In genomic region chr2:79040967-79041582, GRCh38 we compare ENCODE assay signal across 8 cellular contexts. TPM values are rescaled to one million over a fixed set of nuclear protein-coding genes. Genes with fewer than 3 reads are reported as not detected.
A peak's percentile ranks its signal among the peaks of the same experiment; 100 is the strongest.
DNase-seq lines count a peak whose midpoint lies in the region; ATAC-seq and TF ChIP-seq lines count a peak whose summit lies in the region.

No MANE protein-coding gene starts in this region.

- ATAC-seq in GM21786 (IDR thresholded peaks at IDR 0.05; ENCODE audit: unreplicated experiment) (no peak), HG03196 (IDR thresholded peaks at IDR 0.05; ENCODE audit: unreplicated experiment) (no peak)

- BruUV-seq in Calu3 (replicated peaks; lab: Mats Ljungman, UMichigan), result no TSS peak

- H3K27me3 ChIP-seq in adipocyte (replicated peaks; ENCODE audit: control insufficient read depth, insufficient read depth, low read length), result no peaks in the 10 kb centered on the region

- no peaks in the 10 kb centered on the region for H3K4me1 Mint-ChIP-seq in Calu3 (ENCODE audit: low read depth, unreplicated experiment)

- intact Hi-C loops in Calu3 (cut with micrococcal nuclease; ENCODE audit: unreplicated experiment), result loop anchor here (5.0 to 10.0 kb wide), 2 partner anchors 176 to 834 kb away; no protein-coding TSS in a partner anchor

- no peak overlapping the region for H3K4me3 ChIP-seq in adipocyte (ENCODE audit: low read length)

- no peaks in the 10 kb centered on the region for H3K9me3 ChIP-seq in adipocyte (ENCODE audit: control insufficient read depth, low read length)

- H3K27me3 Mint-ChIP-seq in Calu3 (ENCODE audit: unreplicated experiment), result no peaks in the 10 kb centered on the region

- H3K36me3 Mint-ChIP-seq in Calu3 (ENCODE audit: insufficient read depth, unreplicated experiment), result no peaks in the 10 kb centered on the region

- no peaks in the 10 kb centered on the region for H3K4me1 ChIP-seq in adipocyte (ENCODE audit: control insufficient read depth, insufficient read depth, low read length)

- H3K36me3 ChIP-seq in adipocyte (ENCODE audit: control insufficient read depth, insufficient read depth, low read length, severe bottlenecking), result no peaks in the 10 kb centered on the region

- H3K27ac Mint-ChIP-seq in Calu3 (ENCODE audit: unreplicated experiment), result no peak overlapping the region

- no peak overlapping the region for H3K4me3 Mint-ChIP-seq in Calu3 (ENCODE audit: low read depth, unreplicated experiment)

- H3K9ac ChIP-seq in adipocyte (ENCODE audit: low read length), result no peak overlapping the region

- TF ChIP-seq CTCF in LNCAP (IDR thresholded peaks at IDR 0.05) (peak; percentile 68), Calu3 (IDR thresholded peaks at IDR 0.05; ENCODE audit: unreplicated experiment) (no peak)

- no peaks in the 10 kb centered on the region for H3K9me3 Mint-ChIP-seq in Calu3 (ENCODE audit: low read depth, unreplicated experiment)

- DNase-seq in ELF-1 (ENCODE audit: low read depth, low spot score) (peak; percentile 4), adipocyte (ENCODE audit: low read depth) (peak; percentile 1), middle frontal gyrus (ENCODE audit: extremely low spot score, low spot score) (peak; percentile 62), Calu3 (no peak)
- no peak for DNase-seq in activated T-cell treated with anti-CD3 and anti-CD28 coated beads, Interleukin-2, amount 50 U/mL, for 1 hour

- CTCF ChIA-PET in Calu3 (lab: Charles Lee), result no interaction called here

RNA-seq across cellular contexts. Expression of gene REG3G, which starts 15.6 kb away (rescaled TPM):
- not detected in 2 replicates for total RNA-seq in Calu3 (2022)

RNA-seq across cellular contexts. Expression of gene REG1B, which starts 46.7 kb away (rescaled TPM):
- not detected in 2 replicates for total RNA-seq in Calu3 (2022)

Comparison
In these comparisons a context has a peak if more than half of its experiments do, and no peak if none do; other contexts are left out.
1. DNase-seq: peak in ELF-1 (single experiment), adipocyte (single experiment) and middle frontal gyrus (single experiment); none in activated T-cell treated with anti-CD3 and anti-CD28 coated beads, Interleukin-2, amount 50 U/mL, for 1 hour (single experiment) and Calu3 (single experiment).